ENCODE assay signal across 8 cellular contexts in the genomic region with DNA sequence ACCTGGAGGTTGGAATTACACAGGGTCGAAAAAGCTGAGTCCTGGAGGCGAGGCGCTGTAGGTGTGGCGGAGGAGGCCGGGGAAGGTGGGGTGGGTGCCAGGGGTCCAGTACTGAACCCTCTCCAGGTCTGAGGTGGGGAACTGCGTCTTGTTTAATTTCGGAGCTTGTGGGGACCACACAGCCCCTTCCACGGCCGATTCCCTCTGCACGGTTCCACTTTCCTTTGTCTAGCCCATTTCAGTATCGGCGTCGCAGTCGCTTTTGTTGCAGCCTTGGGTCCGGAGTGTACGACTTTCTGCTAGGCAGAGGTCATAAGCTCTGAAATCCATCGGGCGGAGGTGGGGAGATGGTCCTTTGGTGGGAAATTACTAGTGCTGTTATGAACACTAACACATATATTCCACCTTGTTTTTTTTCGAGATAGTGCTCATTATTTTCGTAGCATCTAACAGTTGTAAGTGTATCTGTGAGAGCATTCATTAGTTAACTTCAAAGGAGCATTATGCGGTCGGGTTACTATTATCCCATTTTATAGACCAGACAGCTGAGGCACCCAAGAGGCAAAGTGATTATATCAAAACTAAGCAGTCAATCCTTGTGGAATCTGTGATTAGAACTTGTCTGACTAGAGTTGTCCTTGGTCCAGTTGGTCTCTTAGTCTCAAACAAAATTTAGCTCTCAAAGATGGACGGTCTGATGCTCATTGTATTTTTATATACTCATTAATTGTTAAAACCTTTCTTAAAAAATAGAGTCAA. TPM values are rescaled to one million over a fixed set of nuclear protein-coding genes. Genes with fewer than 3 reads are reported as not detected.
DNase-seq lines count a peak whose midpoint lies in the region; ATAC-seq and TF ChIP-seq lines count a peak whose summit lies in the region.

No MANE protein-coding gene starts in this region.

- H3K36me3 ChIP-seq in SJSA1 = no peaks in the 10 kb centered on the region
- H3K36me3 ChIP-seq in cardiac muscle cell = no peaks in the 10 kb centered on the region
- H3K36me3 ChIP-seq in prostate gland = no peaks in the 10 kb centered on the region

- intact Hi-C loops in prostate gland (cut with DNase I) = no loop called here

- TF ChIP-seq CTCF in cardiac muscle cell (IDR thresholded peaks at IDR 0.05; ENCODE audit: low read depth, low read length) (no peak), prostate gland (IDR thresholded peaks at IDR 0.05) (no peak)

- peaks cover 7% of the 10 kb centered on the region for H3K4me1 ChIP-seq in SJSA1 (replicated peaks)
- H3K4me1 ChIP-seq in cardiac muscle cell (ENCODE audit: low read depth) = peaks cover 11% of the 10 kb centered on the region
- H3K4me1 ChIP-seq in prostate gland (replicated peaks) = no peaks in the 10 kb centered on the region

- H3K27me3 ChIP-seq in SJSA1 (replicated peaks) (peaks cover 30% of the 10 kb centered on the region), cardiac muscle cell (peaks cover 20% of the 10 kb centered on the region), prostate gland (replicated peaks; ENCODE audit: insufficient read depth) (no peaks in the 10 kb centered on the region)

- peak overlapping the region; percentile 36 for H3K4me3 ChIP-seq in SJSA1
- peak overlapping the region; percentile 50 for H3K4me3 ChIP-seq in cardiac muscle cell
- peak overlapping the region; percentile 74 to 76 for H3K4me3 ChIP-seq in prostate gland

- WGBS in prostate gland = 8% methylated on average over 23 of the region's 23 CpGs

- peak; percentile 20 for ATAC-seq in GM18907 (IDR thresholded peaks at IDR 0.05; ENCODE audit: unreplicated experiment)
- ATAC-seq in GM21390 (IDR thresholded peaks at IDR 0.05; ENCODE audit: unreplicated experiment) = no peak
- no peak for ATAC-seq in GM21447 (IDR thresholded peaks at IDR 0.05; ENCODE audit: unreplicated experiment)

- no peak for TF ChIP-seq POLR2A in prostate gland (IDR thresholded peaks at IDR 0.05)

- H3K27ac ChIP-seq in SJSA1 (no peak overlapping the region), cardiac muscle cell (no peak overlapping the region), prostate gland (peak overlapping the region; percentile 85 to 87)

- H3K9me3 ChIP-seq in SJSA1 (replicated peaks) = no peaks in the 10 kb centered on the region; the same call in 1 of the 2 replicates
- H3K9me3 ChIP-seq in cardiac muscle cell (ENCODE audit: low read depth) = no peaks in the 10 kb centered on the region
- H3K9me3 ChIP-seq in prostate gland = no peaks in the 10 kb centered on the region

- DNase-seq in SJSA1 (ENCODE audit: low read depth in 1 of 2, low spot score in 2 of 2) (no peak), cardiac muscle cell (ENCODE audit: low read depth in 1 of 2, low spot score in 1 of 2) (peak; percentile 7 to 39), prostate gland (ENCODE audit: low spot score) (peak; percentile 9), NCI-H128 (lab: John Stamatoyannopoulos, UW; ENCODE audit: unreplicated experiment) (no peak), NCI-H2227 (lab: John Stamatoyannopoulos, UW; ENCODE audit: unreplicated experiment) (no peak)

RNA-seq across cellular contexts. Expression of a gene that starts 0.7 kb away (rescaled TPM):
- 0.79 TPM in 1 of 2 replicates, not detected in the other for total RNA-seq in SJSA1 (2014; rRNA removed; shearing (Covaris generic))
- total RNA-seq in cardiac muscle cell (9.1 and 9.7 TPM in 2 replicates), prostate gland (10 to 100 TPM; 15.1 to 18.0 TPM)
- 3.1 and 8.0 TPM in 2 replicates for polyA plus RNA-seq in cardiac muscle cell

Comparison
In these comparisons a context has a peak if more than half of its experiments do, and no peak if none do; other contexts are left out.
1. DNase-seq: peak in cardiac muscle cell (2 of 2) and prostate gland (single experiment); none in SJSA1 (0 of 2), NCI-H128 (single experiment) and NCI-H2227 (single experiment).
2. H3K27ac ChIP-seq: peak in prostate gland (2 of 2); none in SJSA1 (single experiment) and cardiac muscle cell (single experiment).
3. Peak in every context shown above with its lines, with median percentiles within 50 percentile points of each other: H3K4me3 ChIP-seq.